7 cellular contexts compared by ENCODE assay signal in the genomic region with DNA sequence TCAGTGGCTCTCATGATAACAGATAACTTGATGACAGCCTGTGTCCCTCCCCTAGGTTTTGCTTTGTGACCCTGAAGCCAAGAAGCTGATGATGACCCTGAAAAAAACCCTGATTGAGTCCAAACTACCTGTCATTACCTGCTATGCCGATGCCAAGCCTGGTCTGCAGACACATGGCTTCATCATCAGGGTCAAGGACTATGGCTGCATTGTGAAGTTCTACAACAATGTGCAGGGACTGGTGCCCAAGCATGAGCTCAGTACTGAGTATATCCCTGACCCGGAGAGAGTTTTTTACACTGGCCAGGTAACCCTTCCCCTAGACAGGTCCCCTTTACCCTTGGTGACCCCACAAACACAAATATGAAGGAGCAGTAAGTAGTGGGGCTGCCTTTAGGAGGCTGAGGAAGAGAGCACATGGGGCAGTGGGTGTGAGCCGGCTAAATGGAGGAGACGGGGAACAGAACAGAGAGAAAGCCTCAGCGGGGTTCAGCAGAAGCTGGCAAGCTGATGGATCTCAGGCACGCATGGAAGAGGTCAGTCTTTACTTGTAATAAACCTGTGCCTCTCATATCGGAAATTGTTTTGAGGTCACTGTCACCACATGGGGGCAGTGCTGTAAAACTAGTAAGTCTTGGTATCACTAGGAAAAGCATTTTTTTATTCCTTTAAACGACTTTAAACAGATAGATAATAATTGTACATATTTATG. TPM values are rescaled to one million over a fixed set of nuclear protein-coding genes. Genes with fewer than 3 reads are reported as not detected.
A peak's percentile ranks its signal among the peaks of the same experiment; 100 is the strongest.
DNase-seq lines count a peak whose midpoint lies in the region; FAIRE-seq and TF ChIP-seq lines count a peak whose summit lies in the region.

No MANE protein-coding gene starts in this region.

- H3F3A ChIP-seq in Loucy (ENCODE audit: low read depth): no peaks in the 10 kb centered on the region

- H3K27ac ChIP-seq in breast epithelium (no peak overlapping the region), kidney (ENCODE audit: low read depth in 2 of 2, low read length in 2 of 2) (no peak overlapping the region)

- FAIRE-seq in G401.6 (lab: Jason Lieb, UNC): peak; percentile 82
- FAIRE-seq in kidney (lab: Jason Lieb, UNC): no peak

- no peaks in the 10 kb centered on the region for H3K27me3 ChIP-seq in Loucy (ENCODE audit: insufficient read depth, low read length, poor library complexity, severe bottlenecking)
- H3K27me3 ChIP-seq in breast epithelium: no peaks in the 10 kb centered on the region

- H3K36me3 ChIP-seq in Loucy (ENCODE audit: insufficient read depth, low read length): peaks cover 88% of the 10 kb centered on the region; the same call in 1 of the 2 replicates
- peaks cover 27% of the 10 kb centered on the region for H3K36me3 ChIP-seq in breast epithelium
- H3K36me3 ChIP-seq in kidney (ENCODE audit: control insufficient read depth in 1 of 2, insufficient read depth in 2 of 2, low read length in 2 of 2): peaks cover 56 to 59% of the 10 kb centered on the region in 2 donors

- TF ChIP-seq POLR2A in breast epithelium (IDR thresholded peaks at IDR 0.05): no peak

- DNase-seq in T-helper 9 cell: peak; percentile 60
- DNase-seq in breast epithelium (ENCODE audit: low spot score in 2 of 2): peak in 1 of 2 donors; percentile 52
- no peak for DNase-seq in kidney
- DNase-seq in stimulated activated CD8-positive, alpha-beta memory T cell treated with anti-CD3 and anti-CD28 coated beads, Interleukin-12 subunit alpha, Interleukin-12 subunit beta, amount 100 ng/mL, for 1 hour (ENCODE audit: low read depth): peak; percentile 54
- no peak for DNase-seq in NK-92 treated with Interleukin-12 subunit alpha and Interleukin-12 subunit beta, amount 100 ng/mL, for 24 hours (lab: John Stamatoyannopoulos, UW)

- H3K4me1 ChIP-seq in Loucy (ENCODE audit: insufficient read depth, low read length, poor library complexity, severe bottlenecking) (no peaks in the 10 kb centered on the region), breast epithelium (no peaks in the 10 kb centered on the region), kidney (ENCODE audit: control insufficient read depth in 1 of 2, insufficient read depth in 1 of 2, low read depth in 1 of 2, low read length in 2 of 2) (no peaks in the 10 kb centered on the region)

- no peaks in the 10 kb centered on the region for H3K79me2 ChIP-seq in Loucy (ENCODE audit: insufficient read depth, low read length)

- H3K9me3 ChIP-seq in Loucy (ENCODE audit: insufficient read depth, low read depth, low read length) (no peaks in the 10 kb centered on the region), breast epithelium (no peaks in the 10 kb centered on the region), kidney (ENCODE audit: control insufficient read depth in 1 of 2, low read length in 2 of 2) (no peaks in the 10 kb centered on the region)

- H3K4me3 ChIP-seq in Loucy (ENCODE audit: low read length, poor library complexity, severe bottlenecking) (no peak overlapping the region), breast epithelium (no peak overlapping the region), kidney (ENCODE audit: low read length in 2 of 2) (no peak overlapping the region)

- no peak overlapping the region for H3K4me2 ChIP-seq in Loucy (ENCODE audit: low read depth, low read length, poor library complexity, severe bottlenecking)

- no peak overlapping the region for H3K9ac ChIP-seq in Loucy (ENCODE audit: low read depth, low read length, poor library complexity, severe bottlenecking)
- H3K9ac ChIP-seq in kidney (ENCODE audit: low read length in 2 of 2): no peak overlapping the region

- H4K20me1 ChIP-seq in Loucy (ENCODE audit: insufficient read depth, low read length, poor library complexity, severe bottlenecking): no peaks in the 10 kb centered on the region

- intact Hi-C loops in breast epithelium (cut with DNase I; ENCODE audit: low total_unique reads): loop anchor here (2.0 kb wide), 1 partner anchor 66 kb away; no protein-coding TSS in a partner anchor
- intact Hi-C loops in kidney (cut with DNase I): loop anchor here (5.0 kb wide), 1 partner anchor 71 kb away; no protein-coding TSS in a partner anchor

- H3K9me2 ChIP-seq in Loucy (replicated peaks; ENCODE audit: low read depth, low read length): no peaks in the 10 kb centered on the region

- H2AFZ ChIP-seq in Loucy (ENCODE audit: low read length): no peak overlapping the region

- TF ChIP-seq CTCF in Loucy (conservative IDR thresholded peaks at IDR 0.05; ENCODE audit: low read length) (peak; percentile 83), breast epithelium (IDR thresholded peaks at IDR 0.05) (peak; percentile 16 to 66 (median 66)), kidney (IDR thresholded peaks at IDR 0.05; ENCODE audit: borderline replicate concordance, extremely low read depth, insufficient read depth) (peak; percentile 66)

RNA-seq across cellular contexts. Expression of a gene that starts 20.2 kb away (rescaled TPM):
- 10 to 100 TPM; 16.2 to 29.1 (median 24.9) TPM for total RNA-seq in breast epithelium
- 24.9 TPM for total RNA-seq in kidney
- polyA plus RNA-seq in kidney (ENCODE audit: insufficient read depth, low read depth, low replicate concordance): 8.7 TPM

RNA-seq across cellular contexts. Expression of a gene that starts 20.3 kb away (rescaled TPM):
- total RNA-seq in breast epithelium (100 to 1,000 TPM; 173 to 204 (median 189) TPM), kidney (265 TPM)
- 1,143 TPM for polyA plus RNA-seq in kidney (ENCODE audit: insufficient read depth, low read depth, low replicate concordance)

RNA-seq across cellular contexts. Expression of a gene that starts 35.6 kb away (rescaled TPM):
- 10 to 100 TPM; 38.9 to 98.3 (median 58.3) TPM for total RNA-seq in breast epithelium
- total RNA-seq in kidney: 26.0 TPM
- polyA plus RNA-seq in kidney (ENCODE audit: insufficient read depth, low read depth, low replicate concordance): 8.0 TPM

RNA-seq across cellular contexts. Expression of a gene that starts 42.1 kb away (rescaled TPM):
- not detected for total RNA-seq in breast epithelium
- not detected for total RNA-seq in kidney
- not detected for polyA plus RNA-seq in kidney (ENCODE audit: insufficient read depth, low read depth, low replicate concordance)

RNA-seq across cellular contexts. Expression of a gene that starts 48.8 kb away (rescaled TPM):
- total RNA-seq in breast epithelium: 1 to 10 TPM; 3.4 to 7.0 (median 5.9) TPM
- 2.5 TPM for total RNA-seq in kidney
- 1.5 TPM for polyA plus RNA-seq in kidney (ENCODE audit: insufficient read depth, low read depth, low replicate concordance)

Comparison
In these comparisons a context has a peak if more than half of its experiments do, and no peak if none do; other contexts are left out.
1. DNase-seq: peak in T-helper 9 cell (single experiment) and stimulated activated CD8-positive, alpha-beta memory T cell treated with anti-CD3 and anti-CD28 coated beads, Interleukin-12 subunit alpha, Interleukin-12 subunit beta, amount 100 ng/mL, for 1 hour (single experiment); none in kidney (single experiment) and NK-92 treated with Interleukin-12 subunit alpha and Interleukin-12 subunit beta, amount 100 ng/mL, for 24 hours (single experiment).
2. Peak in every context shown above with its lines, with median percentiles within 50 percentile points of each other: CTCF ChIP-seq.